16 cellular contexts compared by ENCODE assay signal in genomic region chr5:98398465-98398864, GRCh38.
"Had no signal": no experiment of that assay in that cellular context is flagged by ENCODE, and none has a peak within 500 bp of the region (broad histone marks: within the 10 kb centered on the region; RNA-seq: fewer than 3 reads in every experiment).

No MANE protein-coding gene starts in this region.

- H3K9me3 Mint-ChIP-seq: dendritic cell treated with granulocyte-macrophage colony-stimulating factor and Interleukin-4, amounts not matched to agents 40 ng/mL and 50 ng/mL, for 4 days; neural progenitor cell; type B pancreatic cell had no signal

- H3K27ac Mint-ChIP-seq: dendritic cell treated with granulocyte-macrophage colony-stimulating factor and Interleukin-4, amounts not matched to agents 40 ng/mL and 50 ng/mL, for 4 days; effector memory CD8-positive, alpha-beta T cell; natural killer cell treated with Interleukin-12 subunit alpha and Interleukin-12 subunit beta and Interleukin-15 and Interleukin-18, amount 100 ng/mL, for 72 hours; neural progenitor cell; type B pancreatic cell had no signal

- H3K36me3 Mint-ChIP-seq: natural killer cell treated with Interleukin-12 subunit alpha and Interleukin-12 subunit beta and Interleukin-15 and Interleukin-18, amount 100 ng/mL, for 72 hours; neural progenitor cell; type B pancreatic cell had no signal

- H3K27me3 Mint-ChIP-seq: dendritic cell treated with granulocyte-macrophage colony-stimulating factor and Interleukin-4, amounts not matched to agents 40 ng/mL and 50 ng/mL, for 4 days; effector memory CD8-positive, alpha-beta T cell; natural killer cell treated with Interleukin-12 subunit alpha and Interleukin-12 subunit beta and Interleukin-15 and Interleukin-18, amount 100 ng/mL, for 72 hours; type B pancreatic cell had no signal

- H3K4me3 Mint-ChIP-seq: dendritic cell treated with granulocyte-macrophage colony-stimulating factor and Interleukin-4, amounts not matched to agents 40 ng/mL and 50 ng/mL, for 4 days; effector memory CD8-positive, alpha-beta T cell; natural killer cell treated with Interleukin-12 subunit alpha and Interleukin-12 subunit beta and Interleukin-15 and Interleukin-18, amount 100 ng/mL, for 72 hours; neural progenitor cell; type B pancreatic cell had no signal

- ATAC-seq: effector memory CD8-positive, alpha-beta T cell; gastrocnemius medialis; natural killer cell treated with Interleukin-12 subunit alpha and Interleukin-12 subunit beta and Interleukin-15 and Interleukin-18, amount 100 ng/mL, for 72 hours; pancreas had no signal

- DNase-seq: cerebellar nuclear complex; effector memory CD8-positive, alpha-beta T cell; gastrocnemius medialis; kidney glomerular epithelial cell; occipital lobe; retina; sigmoid colon; stimulated activated CD4-positive, alpha-beta T cell treated with anti-CD3 and anti-CD28 coated beads, Interleukin-2, amount 100 ng/mL, for 24 hours; stimulated activated CD4-positive, alpha-beta T cell treated with anti-CD3 and anti-CD28 coated beads, Interleukin-4, amount 100 ng/mL, for 4 hours; stimulated activated naive CD4-positive, alpha-beta T cell; stomach had no signal

- H3K4me1 Mint-ChIP-seq: neural progenitor cell had no signal
